1 cellular context compared by ENCODE assay signal in genomic region chr7:150992833-150993302, GRCh38.
TF ChIP-seq lines count a peak whose summit lies in the region.

No MANE protein-coding gene starts in this region.

TF ChIP-seq in HepG2, 621 proteins besides CTCF, POLR2A, EP300 and RAD21 (continues in another document):
- no peak for TF ChIP-seq IRF1 (CRISPR knock-in tag; IDR thresholded peaks at IDR 0.05; ENCODE audit: low read depth)
- TF ChIP-seq ZNF337 (CRISPR knock-in tag; IDR thresholded peaks at IDR 0.05; ENCODE audit: borderline replicate concordance, low read depth) = no peak
- no peak for TF ChIP-seq ZNF737 (CRISPR knock-in tag; IDR thresholded peaks at IDR 0.05; ENCODE audit: borderline replicate concordance)
- no peak for TF ChIP-seq ZXDC (CRISPR knock-in tag; IDR thresholded peaks at IDR 0.05)
- TF ChIP-seq, protein P1, sequence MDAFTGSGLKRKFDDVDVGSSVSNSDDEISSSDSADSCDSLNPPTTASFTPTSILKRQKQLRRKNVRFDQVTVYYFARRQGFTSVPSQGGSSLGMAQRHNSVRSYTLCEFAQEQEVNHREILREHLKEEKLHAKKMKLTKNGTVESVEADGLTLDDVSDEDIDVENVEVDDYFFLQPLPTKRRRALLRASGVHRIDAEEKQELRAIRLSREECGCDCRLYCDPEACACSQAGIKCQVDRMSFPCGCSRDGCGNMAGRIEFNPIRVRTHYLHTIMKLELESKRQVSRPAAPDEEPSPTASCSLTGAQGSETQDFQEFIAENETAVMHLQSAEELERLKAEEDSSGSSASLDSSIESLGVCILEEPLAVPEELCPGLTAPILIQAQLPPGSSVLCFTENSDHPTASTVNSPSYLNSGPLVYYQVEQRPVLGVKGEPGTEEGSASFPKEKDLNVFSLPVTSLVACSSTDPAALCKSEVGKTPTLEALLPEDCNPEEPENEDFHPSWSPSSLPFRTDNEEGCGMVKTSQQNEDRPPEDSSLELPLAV (CRISPR knock-in tag; conservative IDR thresholded peaks at IDR 0.05; ENCODE audit: low read depth) = no peak
- TF ChIP-seq MAFK (conservative IDR thresholded peaks at IDR 0.05 in 1 of 2, IDR thresholded peaks at IDR 0.05 in 1 of 2; ENCODE audit: low read length in 2 of 2) = no peak
- TF ChIP-seq AHDC1 (CRISPR knock-in tag; IDR thresholded peaks at IDR 0.05; ENCODE audit: borderline replicate concordance) = no peak
- no peak for TF ChIP-seq NFATC3 (CRISPR knock-in tag; IDR thresholded peaks at IDR 0.05)
- no peak for TF ChIP-seq ZNF850 (CRISPR knock-in tag; conservative IDR thresholded peaks at IDR 0.05)
- TF ChIP-seq SALL1 (CRISPR knock-in tag; IDR thresholded peaks at IDR 0.05) = no peak
- no peak for TF ChIP-seq ZNF225 (CRISPR knock-in tag; IDR thresholded peaks at IDR 0.05)
- no peak for TF ChIP-seq JUNB (CRISPR knock-in tag; IDR thresholded peaks at IDR 0.05; ENCODE audit: borderline replicate concordance)
- no peak for TF ChIP-seq FOXP1 (IDR thresholded peaks at IDR 0.05)
- TF ChIP-seq FOXP1 (CRISPR knock-in tag; IDR thresholded peaks at IDR 0.05) = no peak
- no peak for TF ChIP-seq ZNF672 (CRISPR knock-in tag; IDR thresholded peaks at IDR 0.05)
- no peak for TF ChIP-seq HNRNPL (IDR thresholded peaks at IDR 0.05; ENCODE audit: low read depth, low read length)
- no peak for TF ChIP-seq ZNF713 (CRISPR knock-in tag; IDR thresholded peaks at IDR 0.05)
- TF ChIP-seq PAX8 (CRISPR knock-in tag; IDR thresholded peaks at IDR 0.05; ENCODE audit: borderline replicate concordance) = no peak
- TF ChIP-seq TCF7 (IDR thresholded peaks at IDR 0.05; ENCODE audit: low read depth) = no peak
- no peak for TF ChIP-seq RARG (CRISPR knock-in tag; IDR thresholded peaks at IDR 0.05; ENCODE audit: low read depth)
- TF ChIP-seq CREM (IDR thresholded peaks at IDR 0.05) = peak; percentile 70; the same call in 1 of the 2 replicates
- no peak for TF ChIP-seq CREM (CRISPR knock-in tag; IDR thresholded peaks at IDR 0.05)
- no peak for TF ChIP-seq KDM6A (CRISPR knock-in tag; IDR thresholded peaks at IDR 0.05; ENCODE audit: low read depth)
- TF ChIP-seq ARNT2 (CRISPR knock-in tag; IDR thresholded peaks at IDR 0.05; ENCODE audit: low read depth) = no peak
- TF ChIP-seq, protein P2, sequence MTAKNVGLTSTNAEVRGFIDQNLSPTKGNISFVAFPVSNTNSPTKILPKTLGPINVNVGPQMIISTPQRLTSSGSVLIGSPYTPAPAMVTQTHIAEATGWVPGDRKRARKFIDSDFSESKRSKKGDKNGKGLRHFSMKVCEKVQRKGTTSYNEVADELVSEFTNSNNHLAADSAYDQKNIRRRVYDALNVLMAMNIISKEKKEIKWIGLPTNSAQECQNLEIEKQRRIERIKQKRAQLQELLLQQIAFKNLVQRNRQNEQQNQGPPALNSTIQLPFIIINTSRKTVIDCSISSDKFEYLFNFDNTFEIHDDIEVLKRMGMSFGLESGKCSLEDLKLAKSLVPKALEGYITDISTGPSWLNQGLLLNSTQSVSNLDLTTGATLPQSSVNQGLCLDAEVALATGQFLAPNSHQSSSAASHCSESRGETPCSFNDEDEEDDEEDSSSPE (CRISPR knock-in tag; IDR thresholded peaks at IDR 0.05) = no peak
- TF ChIP-seq ZNF143 (CRISPR knock-in tag; IDR thresholded peaks at IDR 0.05) = peak; percentile 94
- TF ChIP-seq NFE2 (CRISPR knock-in tag; IDR thresholded peaks at IDR 0.05) = no peak
- TF ChIP-seq FOXK1 (CRISPR knock-in tag; IDR thresholded peaks at IDR 0.05; ENCODE audit: borderline replicate concordance, low read depth) = no peak
- no peak for TF ChIP-seq KMT2A (CRISPR knock-in tag; IDR thresholded peaks at IDR 0.05)
- no peak for TF ChIP-seq ZNF234 (CRISPR knock-in tag; conservative IDR thresholded peaks at IDR 0.05)
- no peak for TF ChIP-seq ZNF781 (CRISPR knock-in tag; IDR thresholded peaks at IDR 0.05; ENCODE audit: borderline replicate concordance, not compliant biosample characterization)
- peak; percentile 88 for TF ChIP-seq SUZ12 (IDR thresholded peaks at IDR 0.05; ENCODE audit: low read depth, low read length)
- TF ChIP-seq ZSCAN29 (CRISPR knock-in tag; conservative IDR thresholded peaks at IDR 0.05) = no peak
- TF ChIP-seq GATA4 (IDR thresholded peaks at IDR 0.05; ENCODE audit: borderline replicate concordance, low read depth) = no peak
- peak; percentile 64 for TF ChIP-seq GABPB1 (CRISPR knock-in tag; IDR thresholded peaks at IDR 0.05)
- TF ChIP-seq IKZF1 (IDR thresholded peaks at IDR 0.05) = no peak
- no peak for TF ChIP-seq RBAK (CRISPR knock-in tag; IDR thresholded peaks at IDR 0.05)
- TF ChIP-seq SOX5 (CRISPR knock-in tag; IDR thresholded peaks at IDR 0.05; ENCODE audit: borderline replicate concordance) = no peak
- no peak for TF ChIP-seq STAT5B (CRISPR knock-in tag; IDR thresholded peaks at IDR 0.05)
- no peak for TF ChIP-seq MAX (IDR thresholded peaks at IDR 0.05)
- TF ChIP-seq, protein P3, sequence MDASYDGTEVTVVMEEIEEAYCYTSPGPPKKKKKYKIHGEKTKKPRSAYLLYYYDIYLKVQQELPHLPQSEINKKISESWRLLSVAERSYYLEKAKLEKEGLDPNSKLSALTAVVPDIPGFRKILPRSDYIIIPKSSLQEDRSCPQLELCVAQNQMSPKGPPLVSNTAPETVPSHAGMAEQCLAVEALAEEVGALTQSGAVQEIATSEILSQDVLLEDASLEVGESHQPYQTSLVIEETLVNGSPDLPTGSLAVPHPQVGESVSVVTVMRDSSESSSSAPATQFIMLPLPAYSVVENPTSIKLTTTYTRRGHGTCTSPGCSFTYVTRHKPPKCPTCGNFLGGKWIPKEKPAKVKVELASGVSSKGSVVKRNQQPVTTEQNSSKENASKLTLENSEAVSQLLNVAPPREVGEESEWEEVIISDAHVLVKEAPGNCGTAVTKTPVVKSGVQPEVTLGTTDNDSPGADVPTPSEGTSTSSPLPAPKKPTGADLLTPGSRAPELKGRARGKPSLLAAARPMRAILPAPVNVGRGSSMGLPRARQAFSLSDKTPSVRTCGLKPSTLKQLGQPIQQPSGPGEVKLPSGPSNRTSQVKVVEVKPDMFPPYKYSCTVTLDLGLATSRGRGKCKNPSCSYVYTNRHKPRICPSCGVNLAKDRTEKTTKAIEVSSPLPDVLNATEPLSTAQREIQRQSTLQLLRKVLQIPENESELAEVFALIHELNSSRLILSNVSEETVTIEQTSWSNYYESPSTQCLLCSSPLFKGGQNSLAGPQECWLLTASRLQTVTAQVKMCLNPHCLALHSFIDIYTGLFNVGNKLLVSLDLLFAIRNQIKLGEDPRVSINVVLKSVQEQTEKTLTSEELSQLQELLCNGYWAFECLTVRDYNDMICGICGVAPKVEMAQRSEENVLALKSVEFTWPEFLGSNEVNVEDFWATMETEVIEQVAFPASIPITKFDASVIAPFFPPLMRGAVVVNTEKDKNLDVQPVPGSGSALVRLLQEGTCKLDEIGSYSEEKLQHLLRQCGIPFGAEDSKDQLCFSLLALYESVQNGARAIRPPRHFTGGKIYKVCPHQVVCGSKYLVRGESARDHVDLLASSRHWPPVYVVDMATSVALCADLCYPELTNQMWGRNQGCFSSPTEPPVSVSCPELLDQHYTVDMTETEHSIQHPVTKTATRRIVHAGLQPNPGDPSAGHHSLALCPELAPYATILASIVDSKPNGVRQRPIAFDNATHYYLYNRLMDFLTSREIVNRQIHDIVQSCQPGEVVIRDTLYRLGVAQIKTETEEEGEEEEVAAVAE (CRISPR knock-in tag; IDR thresholded peaks at IDR 0.05; ENCODE audit: borderline replicate concordance) = 0 out of 2 replicates have a peak, but pooled peaks have one; percentile 27
- no peak for TF ChIP-seq CERS6 (CRISPR knock-in tag; IDR thresholded peaks at IDR 0.05)
- peak; percentile 98 for TF ChIP-seq THAP11 (CRISPR knock-in tag; IDR thresholded peaks at IDR 0.05)
- no peak for TF ChIP-seq HMGXB4 (CRISPR knock-in tag; IDR thresholded peaks at IDR 0.05; ENCODE audit: borderline replicate concordance in 1 of 2, low read depth in 1 of 2)
- no peak for TF ChIP-seq TBX2 (CRISPR knock-in tag; IDR thresholded peaks at IDR 0.05; ENCODE audit: borderline replicate concordance)
- TF ChIP-seq CCAR2 (optimal IDR thresholded peaks at IDR 0.05; ENCODE audit: low read depth, low read length) = no peak
